Comparison of ENCODE assay signal across 20 cellular contexts in the genomic region with DNA sequence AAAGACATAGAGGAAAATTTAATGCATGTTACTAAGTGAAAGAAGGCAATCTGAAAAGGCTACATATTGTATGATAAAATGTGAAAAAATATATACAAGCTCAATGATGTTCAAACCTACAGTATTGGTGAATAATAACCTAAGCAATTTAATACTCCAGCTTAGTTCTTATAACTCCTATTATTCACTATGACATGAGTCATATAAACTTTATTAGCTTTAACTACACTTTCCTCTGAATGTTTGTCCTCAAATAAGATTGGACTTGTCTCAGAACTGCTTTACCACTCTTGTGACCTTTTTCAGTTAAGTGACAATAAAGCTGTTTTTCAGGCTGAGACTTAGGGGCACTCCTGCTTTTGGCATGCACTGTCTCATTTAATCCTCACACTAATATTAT. TPM values are rescaled to one million over a fixed set of nuclear protein-coding genes. Genes with fewer than 3 reads are reported as not detected.
DNase-seq lines count a peak whose midpoint lies in the region; ATAC-seq and TF ChIP-seq lines count a peak whose summit lies in the region.
"Had no signal": no experiment of that assay in that cellular context is flagged by ENCODE, and none has a peak within 500 bp of the region (broad histone marks: within the 10 kb centered on the region; RNA-seq: fewer than 3 reads in every experiment).

No MANE protein-coding gene starts in this region.

- H3K27ac ChIP-seq in PC-3 (ENCODE audit: low read length), result peak overlapping the region; percentile 27
- peak overlapping the region; percentile 84 to 99 (median 89) for H3K27ac ChIP-seq in gastroesophageal sphincter
- H3K27ac ChIP-seq in skeletal muscle tissue (ENCODE audit: low read depth, low read length), result peak overlapping the region; percentile 3
- H3K27ac ChIP-seq: colonic mucosa, lower lobe of right lung had no signal

- TF ChIP-seq CTCF in PC-3 (conservative IDR thresholded peaks at IDR 0.05; ENCODE audit: low read depth, low read length), result no peak
- TF ChIP-seq CTCF in gastroesophageal sphincter (IDR thresholded peaks at IDR 0.05), result no peak

- H3K4me2 ChIP-seq in PC-3 (ENCODE audit: low read length), result peak overlapping the region; percentile 24

- CTCF ChIA-PET in PC-3 (lab: Charles Lee), result interaction anchor here (0.5 to 0.8 kb wide), 4 partner anchors 9 to 447 kb away, joined by 3 to 8 read pairs (median 4); no protein-coding TSS in a partner anchor

- ATAC-seq in PC-3 (peak; percentile 97), gastroesophageal sphincter (no peak), HG02973 (IDR thresholded peaks at IDR 0.05; ENCODE audit: unreplicated experiment) (no peak)
- ATAC-seq: activated naive CD4-positive, alpha-beta T cell treated with anti-CD3 and anti-CD28 coated beads, Interleukin-2, amount 50 U/mL, for 72 hours; HCT116 had no signal

- H3K4me1 ChIP-seq in PC-3 (ENCODE audit: insufficient read depth, low read length) (peaks cover 18% of the 10 kb centered on the region), gastroesophageal sphincter (peaks cover 7 to 65% (median 10%) of the 10 kb centered on the region in 3 donors), skeletal muscle tissue (ENCODE audit: control insufficient read depth in 3 of 3, insufficient read depth in 3 of 3, low read length in 3 of 3) (peaks cover 7 to 9% (median 7%) of the 10 kb centered on the region in 3 donors)
- H3K4me1 ChIP-seq: colonic mucosa had no signal

- no TSS peak for BruUV-seq in PC-3 (replicated peaks; lab: Mats Ljungman, UMichigan)

- intact Hi-C loops in PC-3 (cut with micrococcal nuclease), result loop anchor here (1.0 to 2.0 kb wide), 2 partner anchors 50 to 114 kb away; a partner anchor contains a TSS

- POLR2A ChIA-PET in PC-3 (lab: Charles Lee; ENCODE audit: unreplicated experiment), result interaction anchor here (0.8 kb wide), 1 partner anchor 1257 kb away, joined by 18 read pairs; no protein-coding TSS in a partner anchor

- H2AFZ ChIP-seq in PC-3 (ENCODE audit: low read length), result no peak overlapping the region

- TF ChIP-seq POLR2A in gastroesophageal sphincter (IDR thresholded peaks at IDR 0.05), result no peak

- peaks cover 3% of the 10 kb centered on the region for H3F3A ChIP-seq in PC-3 (ENCODE audit: low read length, unreplicated experiment)

- H3K4me3 ChIP-seq in PC-3 (ENCODE audit: low read length) (no peak overlapping the region), gastroesophageal sphincter (no peak overlapping the region), skeletal muscle tissue (ENCODE audit: low read length in 3 of 3) (no peak overlapping the region)
- H3K4me3 ChIP-seq: colonic mucosa, lower lobe of right lung had no signal

- H3K79me2 ChIP-seq in PC-3 (ENCODE audit: low read length), result no peaks in the 10 kb centered on the region

- no peaks in the 10 kb centered on the region for H3K36me3 ChIP-seq in PC-3 (ENCODE audit: low read depth, low read length)
- peaks cover 0 to 9% of the 10 kb centered on the region in 2 donors for H3K36me3 ChIP-seq in gastroesophageal sphincter
- peaks cover 0 to 5% (median 0%) of the 10 kb centered on the region in 3 donors for H3K36me3 ChIP-seq in skeletal muscle tissue (ENCODE audit: control insufficient read depth in 3 of 3, insufficient read depth in 3 of 3, low read length in 3 of 3)
- H3K36me3 ChIP-seq: colonic mucosa had no signal

- H3K9me2 ChIP-seq in PC-3 (replicated peaks; ENCODE audit: low read length), result no peaks in the 10 kb centered on the region

- no peak overlapping the region for H3K9ac ChIP-seq in PC-3 (ENCODE audit: low read length)
- H3K9ac ChIP-seq in skeletal muscle tissue (ENCODE audit: low read depth in 1 of 3, low read length in 3 of 3), result no peak overlapping the region

- H4K20me1 ChIP-seq in PC-3 (ENCODE audit: low read length), result peaks cover 7% of the 10 kb centered on the region; the same call in 1 of the 2 replicates

- no peaks in the 10 kb centered on the region for H3K9me3 ChIP-seq in PC-3 (ENCODE audit: low read length)
- no peaks in the 10 kb centered on the region for H3K9me3 ChIP-seq in gastroesophageal sphincter
- H3K9me3 ChIP-seq in skeletal muscle tissue (ENCODE audit: control insufficient read depth in 3 of 3, low read length in 3 of 3), result no peaks in the 10 kb centered on the region
- H3K9me3 ChIP-seq: colonic mucosa, lower lobe of right lung had no signal

- no peaks in the 10 kb centered on the region for H3K27me3 ChIP-seq in PC-3 (ENCODE audit: low read length)
- H3K27me3 ChIP-seq in gastroesophageal sphincter, result no peaks in the 10 kb centered on the region
- H3K27me3 ChIP-seq in skeletal muscle tissue (ENCODE audit: control insufficient read depth in 3 of 3, insufficient read depth in 3 of 3, low read length in 3 of 3), result no peaks in the 10 kb centered on the region
- H3K27me3 ChIP-seq: colonic mucosa had no signal

- TF ChIP-seq EP300 in gastroesophageal sphincter (IDR thresholded peaks at IDR 0.05), result no peak

- DNase-seq in EH (ENCODE audit: low read depth), result peak; percentile 31
- peak; percentile 64 for DNase-seq in PC-3
- no peak for DNase-seq in DMS79 (lab: John Stamatoyannopoulos, UW)
- no peak for DNase-seq in stimulated activated CD4-positive, alpha-beta T cell treated with anti-CD3 and anti-CD28 coated beads, Interleukin-4, amount 100 ng/mL, for 24 hours
- DNase-seq in NCI-H2081 treated with DMSO at 0.1 percent for 48 hours (lab: John Stamatoyannopoulos, UW), result no peak
- DNase-seq: activated CD4-positive, alpha-beta T cell treated with anti-CD3 and anti-CD28 coated beads for 1 hour; endodermal cell; hippocampal formation; lower lobe of right lung; NCI-H1105 treated with DMSO at 0.1 percent for 48 hours; NCI-H2107; NCI-H524; stimulated activated CD4-positive, alpha-beta T cell treated with anti-CD3 and anti-CD28 coated beads, Interleukin-15, amount 100 ng/mL, for 24 hours; T1000 had no signal

RNA-seq across cellular contexts. Expression of a gene that starts 50.9 kb away (rescaled TPM):
- total RNA-seq in PC-3 (2014; rRNA removed) (13.5 and 15.0 TPM in 2 replicates), gastroesophageal sphincter (10 to 100 TPM; 41.6 to 81.9 (median 65.6) TPM), skeletal muscle tissue (15.1 TPM)

RNA-seq across cellular contexts. Expression of a gene that starts 51.1 kb away (rescaled TPM):
- total RNA-seq in PC-3 (2014; rRNA removed) (30.7 and 47.0 TPM in 2 replicates), gastroesophageal sphincter (10 to 100 TPM in 2 of 4 donors, 1 to 10 TPM in 2; 7.4 to 12.8 (median 10.2) TPM), skeletal muscle tissue (21.4 TPM)

Comparison
In these comparisons a context has a peak if more than half of its experiments do, and no peak if none do; other contexts are left out.
1. DNase-seq: peak in EH (single experiment) and PC-3 (single experiment); none in DMS79 (single experiment), stimulated activated CD4-positive, alpha-beta T cell treated with anti-CD3 and anti-CD28 coated beads, Interleukin-4, amount 100 ng/mL, for 24 hours (single experiment) and NCI-H2081 treated with DMSO at 0.1 percent for 48 hours (single experiment).
2. H3K27ac ChIP-seq: peak in every context shown above with its lines; median percentile 89 in gastroesophageal sphincter; 27 in PC-3; 3 in skeletal muscle tissue.